ENCODE assay signal across 9 cellular contexts in genomic region chr16:53991181-53992056, GRCh38.
A peak's percentile ranks its signal among the peaks of the same experiment; 100 is the strongest.
DNase-seq lines count a peak whose midpoint lies in the region; ATAC-seq and TF ChIP-seq lines count a peak whose summit lies in the region.
"Had no signal": no experiment of that assay in that cellular context is flagged by ENCODE, and none has a peak within 500 bp of the region (broad histone marks: within the 10 kb centered on the region; RNA-seq: fewer than 3 reads in every experiment).

No MANE protein-coding gene starts in this region.

- H3K27me3 ChIP-seq in right atrium auricular region (no peaks in the 10 kb centered on the region), tibial artery (no peaks in the 10 kb centered on the region)

- TF ChIP-seq CTCF in right atrium auricular region (IDR thresholded peaks at IDR 0.05) (no peak), tibial artery (IDR thresholded peaks at IDR 0.05) (no peak)

- no peak for DNase-seq in left ventricle myocardium superior
- DNase-seq in right atrium auricular region (ENCODE audit: low spot score) = no peak
- peak; percentile 2 for DNase-seq in SW480 (ENCODE audit: low spot score)
- peak; percentile 34 for DNase-seq in kidney glomerular epithelial cell (lab: John Stamatoyannopoulos, UW)
- no peak for DNase-seq in OCI-M2 (lab: John Stamatoyannopoulos, UW; ENCODE audit: unreplicated experiment)
- no peak for DNase-seq in activated CD4-positive, alpha-beta T cell treated with anti-CD3 and anti-CD28 coated beads for 48 hours
- no peak for DNase-seq in tibial artery
- DNase-seq: CD4-positive, CD25-positive, alpha-beta regulatory T cell had no signal

- H3K4me3 ChIP-seq in right atrium auricular region (no peak overlapping the region), tibial artery (no peak overlapping the region)

- ATAC-seq in left ventricle myocardium superior (peak; percentile 14), GM18907 (IDR thresholded peaks at IDR 0.05; ENCODE audit: unreplicated experiment) (no peak)

- H3K27ac ChIP-seq in right atrium auricular region = no peak overlapping the region
- H3K27ac ChIP-seq in tibial artery = no peak overlapping the region

- H3K4me1 ChIP-seq in right atrium auricular region = no peaks in the 10 kb centered on the region
- peaks cover 0 to 8% (median 3%) of the 10 kb centered on the region in 4 donors for H3K4me1 ChIP-seq in tibial artery

- no peaks in the 10 kb centered on the region for H3K9me3 ChIP-seq in right atrium auricular region
- no peaks in the 10 kb centered on the region for H3K9me3 ChIP-seq in tibial artery

- intact Hi-C loops in left ventricle myocardium superior (cut with micrococcal nuclease) = no loop called here
- intact Hi-C loops in tibial artery (cut with DNase I; ENCODE audit: low total_unique reads) = no loop called here

- H3K36me3 ChIP-seq in right atrium auricular region (no peaks in the 10 kb centered on the region), tibial artery (no peaks in the 10 kb centered on the region)

Comparison
In these comparisons a context has a peak if more than half of its experiments do, and no peak if none do; other contexts are left out.
1. DNase-seq: peak in SW480 (single experiment) and kidney glomerular epithelial cell (single experiment); none in left ventricle myocardium superior (single experiment), right atrium auricular region (single experiment), OCI-M2 (single experiment), activated CD4-positive, alpha-beta T cell treated with anti-CD3 and anti-CD28 coated beads for 48 hours (single experiment) and tibial artery (0 of 2).